Comparison of ENCODE assay signal across 23 cellular contexts in the genomic region with DNA sequence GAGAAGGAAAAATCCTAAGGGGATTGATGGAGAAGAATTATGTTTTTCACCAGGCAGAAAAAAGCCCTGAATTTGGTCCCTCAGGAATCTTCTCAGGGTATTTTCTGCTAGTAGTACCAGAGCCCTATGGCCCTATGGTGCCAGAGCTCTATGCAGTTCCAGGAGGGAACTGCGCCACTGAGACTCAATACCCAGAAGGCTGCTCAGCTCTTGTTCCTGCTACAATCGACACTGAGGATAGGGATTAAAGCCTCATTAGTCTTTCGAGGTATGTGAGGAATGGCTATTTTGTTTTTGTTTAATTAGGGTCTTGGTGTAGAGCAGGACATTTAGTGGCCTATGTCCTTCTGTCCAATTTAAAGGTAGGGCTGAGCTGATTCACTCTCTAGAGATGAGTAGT. TPM values are rescaled to one million over a fixed set of nuclear protein-coding genes. Genes with fewer than 3 reads are reported as not detected.
"Had no signal": no experiment of that assay in that cellular context is flagged by ENCODE, and none has a peak within 500 bp of the region (broad histone marks: within the 10 kb centered on the region; RNA-seq: fewer than 3 reads in every experiment).

No MANE protein-coding gene starts in this region.

- DNase-seq: effector memory CD8-positive, alpha-beta T cell; esophagus squamous epithelium; foreskin fibroblast; kidney; left colon; naive thymus-derived CD4-positive, alpha-beta T cell; nephron progenitor cell; nucleus accumbens; ovary; spleen; stimulated activated CD4-positive, alpha-beta T cell treated with anti-CD3 and anti-CD28 coated beads, Interleukin-15, amount 100 ng/mL, for 24 hours; stimulated activated CD4-positive, alpha-beta T cell treated with anti-CD3 and anti-CD28 coated beads, Interleukin-1b, Interleukin-23, amount 100 ng/mL, for 48 hours; stimulated activated CD4-positive, alpha-beta T cell treated with anti-CD3 and anti-CD28 coated beads, Interleukin-4, amount 100 ng/mL, for 24 hours; testis; upper lobe of right lung had no signal

- H3K9me3 ChIP-seq: esophagus squamous epithelium, gastroesophageal sphincter, ovary, spleen, testis, tibial nerve, upper lobe of right lung, vagina had no signal

- H3K4me1 ChIP-seq: testis had no signal

- H3K27me3 ChIP-seq: esophagus squamous epithelium, gastroesophageal sphincter, ovary, spleen, testis, tibial nerve, upper lobe of right lung, vagina had no signal

- ATAC-seq: effector memory CD8-positive, alpha-beta T cell; gastroesophageal sphincter; left colon; naive thymus-derived CD4-positive, alpha-beta T cell; sciatic nerve; stimulated activated memory B cell treated with anti-CD40 and anti-IgM and Interleukin-4, amounts not matched to agents 10 μg/mL and 1 μg/mL and 100 μg/mL, for 72 hours; upper lobe of right lung had no signal

- H3K27ac ChIP-seq: esophagus squamous epithelium, gastroesophageal sphincter, ovary, spleen, testis, upper lobe of right lung, vagina had no signal

- FAIRE-seq: colon had no signal

- H3K36me3 ChIP-seq: esophagus squamous epithelium, gastroesophageal sphincter, ovary, spleen, tibial nerve, upper lobe of right lung, vagina had no signal

- H3K4me3 ChIP-seq: esophagus squamous epithelium, gastroesophageal sphincter, ovary, spleen, testis, tibial nerve, upper lobe of right lung, vagina had no signal

RNA-seq across cellular contexts. Expression of a gene that starts 45.7 kb away (rescaled TPM):
- total RNA-seq: mononuclear cell, progenitor cell of endocrine pancreas had no signal
- polyA plus RNA-seq: naive thymus-derived CD4-positive, alpha-beta T cell had no signal
